2 cellular contexts compared by ENCODE assay signal in genomic region chr1:108432002-108432401, GRCh38. TPM values are rescaled to one million over a fixed set of nuclear protein-coding genes. Genes with fewer than 3 reads are reported as not detected.
"Had no signal": no experiment of that assay in that cellular context is flagged by ENCODE, and none has a peak within 500 bp of the region (broad histone marks: within the 10 kb centered on the region; RNA-seq: fewer than 3 reads in every experiment).

No MANE protein-coding gene starts in this region.

RNA-seq across cellular contexts. Expression of gene NBPF6, which starts 18.1 kb away (rescaled TPM):
- total RNA-seq: G401, GM12878 had no signal
- polyA plus RNA-seq: GM12878 had no signal
